ENCODE assay signal across 12 cellular contexts in the genomic region with DNA sequence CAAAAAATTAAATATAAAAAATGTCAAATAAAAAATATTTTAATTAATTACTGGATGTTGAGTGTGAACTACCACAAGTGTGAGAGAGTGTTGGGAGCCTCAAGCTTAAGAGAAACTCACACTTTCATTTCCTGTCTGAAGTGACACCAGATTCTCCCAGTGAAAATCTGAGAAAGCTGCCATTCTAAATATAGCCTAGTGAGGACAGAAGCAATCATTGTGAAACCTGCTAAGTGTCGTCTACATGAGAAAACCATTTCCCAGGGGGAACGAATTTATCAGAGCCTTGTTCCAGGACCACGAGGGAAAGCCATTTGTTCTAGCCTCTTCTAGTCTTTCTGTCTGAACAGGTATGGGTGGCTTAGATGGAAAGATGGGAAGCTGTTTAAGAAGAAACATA.
DNase-seq lines count a peak whose midpoint lies in the region; ATAC-seq and TF ChIP-seq lines count a peak whose summit lies in the region.
"Had no signal": no experiment of that assay in that cellular context is flagged by ENCODE, and none has a peak within 500 bp of the region (broad histone marks: within the 10 kb centered on the region; RNA-seq: fewer than 3 reads in every experiment).

No MANE protein-coding gene starts in this region.

- no peak overlapping the region for H3K27ac ChIP-seq in caudate nucleus (ENCODE audit: low read depth, low read length)
- no peak overlapping the region for H3K27ac ChIP-seq in gastroesophageal sphincter
- H3K27ac ChIP-seq: Peyer's patch, WERI-Rb-1 had no signal

- H3K27me3 ChIP-seq in gastroesophageal sphincter, result no peaks in the 10 kb centered on the region
- H3K27me3 ChIP-seq: Peyer's patch had no signal

- no peak overlapping the region for H3K4me3 ChIP-seq in gastroesophageal sphincter
- H3K4me3 ChIP-seq: Peyer's patch had no signal

- WGBS in gastroesophageal sphincter (ENCODE audit: low coverage in 1 of 2), 2 donors, result 20 to 21% methylated on average over 1 to 3 of the region's 3 CpGs

- no peak for TF ChIP-seq POLR2A in gastroesophageal sphincter (IDR thresholded peaks at IDR 0.05)

- DNase-seq in SKM-1 treated with dmso at 0.1 percent for 144 hours (lab: John Stamatoyannopoulos, UW; ENCODE audit: unreplicated experiment) (peak; percentile 31), NCI-H345 (lab: John Stamatoyannopoulos, UW) (no peak), DMS 273 treated with DMSO at 0.1 percent for 48 hours (lab: John Stamatoyannopoulos, UW) (no peak), caudate nucleus (lab: John Stamatoyannopoulos, UW) (no peak)
- DNase-seq: NCI-H146, Peyer's patch, WERI-Rb-1 had no signal

- no peak for TF ChIP-seq CTCF in gastroesophageal sphincter (IDR thresholded peaks at IDR 0.05)

- no peaks in the 10 kb centered on the region for H3K36me3 ChIP-seq in gastroesophageal sphincter
- H3K36me3 ChIP-seq: Peyer's patch, WERI-Rb-1 had no signal

- H3K9me3 ChIP-seq in gastroesophageal sphincter, result peaks cover 0 to 7% (median 0%) of the 10 kb centered on the region in 3 donors
- H3K9me3 ChIP-seq: Peyer's patch had no signal

- ATAC-seq in GM18517 (IDR thresholded peaks at IDR 0.05; ENCODE audit: unreplicated experiment) (peak; percentile 90), GM21515 (IDR thresholded peaks at IDR 0.05; ENCODE audit: unreplicated experiment) (peak; percentile 78), HG03103 (IDR thresholded peaks at IDR 0.05; ENCODE audit: low read depth, unreplicated experiment) (peak; percentile 94), gastroesophageal sphincter (no peak)
- ATAC-seq: stimulated activated effector memory CD8-positive, alpha-beta T cell treated with anti-CD3 and anti-CD28 coated beads, Interleukin-12 subunit alpha, Interleukin-12 subunit beta, amount 100 ng/mL, for 72 hours had no signal

- H3K4me1 ChIP-seq in gastroesophageal sphincter, result no peaks in the 10 kb centered on the region
- H3K4me1 ChIP-seq: Peyer's patch had no signal

- TF ChIP-seq EP300 in gastroesophageal sphincter (IDR thresholded peaks at IDR 0.05), result no peak
